ENCODE assay signal across 33 cellular contexts in the genomic region with DNA sequence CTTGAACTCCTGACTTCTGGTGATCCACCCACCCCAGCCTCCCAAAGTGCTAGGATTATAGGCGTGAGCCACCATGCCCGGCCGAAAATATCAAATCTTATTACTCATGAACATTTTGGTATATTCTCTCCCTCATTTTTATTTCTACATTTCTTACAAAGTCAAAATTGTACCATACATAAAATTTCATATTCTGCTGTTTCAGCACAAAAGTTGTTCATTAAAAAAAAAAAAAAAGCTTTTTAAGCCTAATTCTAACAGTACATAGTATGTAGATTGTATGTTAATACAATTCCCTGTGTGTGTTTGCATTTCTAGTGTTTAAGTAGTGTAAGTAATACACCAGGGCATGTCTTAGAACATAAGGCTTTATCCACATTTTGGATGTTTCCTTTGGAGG.
"Had no signal": no experiment of that assay in that cellular context is flagged by ENCODE, and none has a peak within 500 bp of the region (broad histone marks: within the 10 kb centered on the region; RNA-seq: fewer than 3 reads in every experiment).

No MANE protein-coding gene starts in this region.

- H3K27me3 ChIP-seq: adrenal gland, ascending aorta, body of pancreas, brain microvascular endothelial cell, breast epithelium, cardiac muscle cell had no signal

- H3K4me3 ChIP-seq: adrenal gland, ascending aorta, body of pancreas, breast epithelium, cardiac muscle cell had no signal

- ATAC-seq: activated naive CD4-positive, alpha-beta T cell treated with anti-CD3 and anti-CD28 coated beads, Interleukin-2, amount 50 U/mL, for 72 hours; activated naive CD8-positive, alpha-beta T cell treated with anti-CD3 and anti-CD28 coated beads, Interleukin-2, amount 50 U/mL, for 24 hours; activated T-cell treated with anti-CD3 and anti-CD28 coated beads, Interleukin-2, amount 50 U/mL, for 4 hours; activated T-cell treated with anti-CD3 and anti-CD28 coated beads, Interleukin-2, amount 50 U/mL, for 72 hours; activated T-helper 17 cell treated with anti-CD3 and anti-CD28 coated beads, Interleukin-2, amount 50 U/mL, for 72 hours; body of pancreas had no signal

- H3K27ac ChIP-seq: adrenal gland, ascending aorta, body of pancreas, brain microvascular endothelial cell, breast epithelium, cardiac muscle cell had no signal

- DNase-seq: activated effector memory CD4-positive, alpha-beta T cell treated with anti-CD3 and anti-CD28 coated beads, Interleukin-2, amount 50 U/mL, for 16 hours; activated effector memory CD4-positive, alpha-beta T cell treated with Interleukin-2 at 50 U/mL for 16 hours; activated gamma-delta T cell; activated gamma-delta T cell treated with Interleukin-2 at 50 U/mL for 16 hours; activated naive CD4-positive, alpha-beta T cell; activated naive CD4-positive, alpha-beta T cell treated with anti-CD3 and anti-CD28 coated beads for 36 hours; activated naive CD4-positive, alpha-beta T cell treated with anti-CD3 and anti-CD28 coated beads, Interleukin-2, amount 10 ng/mL, durations not matched to agents 7 days and 5 days; activated naive CD4-positive, alpha-beta T cell treated with anti-CD3 and anti-CD28 coated beads, Interleukin-2, amount 50 U/mL, for 16 hours; activated naive CD4-positive, alpha-beta T cell treated with Interleukin-2 at 50 U/mL for 16 hours; activated naive CD8-positive, alpha-beta T cell treated with anti-CD3 and anti-CD28 coated beads for 36 hours; activated naive CD8-positive, alpha-beta T cell treated with anti-CD3 and anti-CD28 coated beads, Interleukin-2, amount 10 ng/mL, durations not matched to agents 7 days and 5 days; activated naive CD8-positive, alpha-beta T cell treated with anti-CD3 and anti-CD28 coated beads, Interleukin-2, amount 50 U/mL, for 24 hours; activated T-cell treated with anti-CD3 and anti-CD28 coated beads, Interleukin-2, amount 50 U/mL, for 4 hours; activated T-cell treated with anti-CD3 and anti-CD28 coated beads, Interleukin-2, amount 50 U/mL, for 48 hours; activated T-cell treated with anti-CD3 and anti-CD28 coated beads, Interleukin-2, amount 50 U/mL, for 72 hours; amniotic stem cell; amygdala; anterior cingulate cortex; aorta; body of pancreas; brain microvascular endothelial cell; caudate nucleus; central memory CD4-positive, alpha-beta T cell; cerebellar nuclear complex had no signal

- FAIRE-seq: astrocyte, bronchial epithelial cell, colon had no signal

- H3K9me3 ChIP-seq: adrenal gland, ascending aorta, body of pancreas, breast epithelium had no signal

- H3K36me3 ChIP-seq: breast epithelium had no signal

- H3K4me1 ChIP-seq: ascending aorta, breast epithelium had no signal
